ENCODE assay signal across 11 cellular contexts in genomic region chr17:57949649-57950048, GRCh38. TPM values are rescaled to one million over a fixed set of nuclear protein-coding genes. Genes with fewer than 3 reads are reported as not detected.
DNase-seq lines count a peak whose midpoint lies in the region; TF ChIP-seq lines count a peak whose summit lies in the region.
"Had no signal": no experiment of that assay in that cellular context is flagged by ENCODE, and none has a peak within 500 bp of the region (broad histone marks: within the 10 kb centered on the region; RNA-seq: fewer than 3 reads in every experiment).

No MANE protein-coding gene starts in this region.

- H3K9me3 ChIP-seq in colonic mucosa: no peaks in the 10 kb centered on the region

- H3K4me1 ChIP-seq in colonic mucosa: peaks cover 6% of the 10 kb centered on the region
- H3K4me1 ChIP-seq in urinary bladder (ENCODE audit: insufficient read depth): no peaks in the 10 kb centered on the region

- H3K27ac Mint-ChIP-seq in activated naive CD4-positive, alpha-beta T cell treated with anti-CD3 and anti-CD28 coated beads, Interleukin-2, amount 50 U/mL, for 24 hours: peak overlapping the region; percentile 52
- H3K27ac Mint-ChIP-seq in activated naive CD4-positive, alpha-beta T cell treated with anti-CD3 and anti-CD28 coated beads for 36 hours: no peak overlapping the region

- H3K9ac ChIP-seq in colonic mucosa (ENCODE audit: low read depth in 2 of 2, low read length in 2 of 2): no peak overlapping the region

- H3K27me3 Mint-ChIP-seq in activated naive CD4-positive, alpha-beta T cell treated with anti-CD3 and anti-CD28 coated beads, Interleukin-2, amount 50 U/mL, for 24 hours: peaks cover 5% of the 10 kb centered on the region
- H3K27me3 Mint-ChIP-seq in activated naive CD4-positive, alpha-beta T cell treated with anti-CD3 and anti-CD28 coated beads for 36 hours (ENCODE audit: low read depth): peaks cover 9% of the 10 kb centered on the region

- H3K4me3 ChIP-seq in colonic mucosa (no peak overlapping the region), urinary bladder (ENCODE audit: low read depth, low read length) (no peak overlapping the region)

- CTCF ChIA-PET in activated naive CD4-positive, alpha-beta T cell treated with anti-CD3 and anti-CD28 coated beads for 36 hours (lab: Charles Lee): interaction anchor here (0.6 to 2.3 kb wide), 4 partner anchors 15 to 103 kb away, joined by 3 to 8 read pairs (median 4); no protein-coding TSS in a partner anchor

- no peak overlapping the region for H3K4me3 Mint-ChIP-seq in activated naive CD4-positive, alpha-beta T cell treated with anti-CD3 and anti-CD28 coated beads, Interleukin-2, amount 50 U/mL, for 24 hours
- H3K4me3 Mint-ChIP-seq in activated naive CD4-positive, alpha-beta T cell treated with anti-CD3 and anti-CD28 coated beads for 36 hours: no peak overlapping the region

- 90% methylated on average over 5 of the region's 5 CpGs for WGBS in urinary bladder

- H3K36me3 Mint-ChIP-seq in activated naive CD4-positive, alpha-beta T cell treated with anti-CD3 and anti-CD28 coated beads, Interleukin-2, amount 50 U/mL, for 24 hours: no peaks in the 10 kb centered on the region
- no peaks in the 10 kb centered on the region for H3K36me3 Mint-ChIP-seq in activated naive CD4-positive, alpha-beta T cell treated with anti-CD3 and anti-CD28 coated beads for 36 hours (ENCODE audit: low read depth)

- DNase-seq in activated naive CD4-positive, alpha-beta T cell treated with anti-CD3 and anti-CD28 coated beads for 36 hours: no peak
- DNase-seq in colonic mucosa (peak; percentile 73), myocyte (ENCODE audit: low read depth) (peak; percentile 71), dermis blood vessel endothelial cell (no peak), NCI-H1417 treated with DMSO at 0.1 percent for 48 hours (lab: John Stamatoyannopoulos, UW) (no peak), DMS 273 treated with DMSO at 0.1 percent for 48 hours (lab: John Stamatoyannopoulos, UW) (no peak)
- DNase-seq: activated naive CD4-positive, alpha-beta T cell; NCI-H748 treated with DMSO at 0.1 percent for 48 hours had no signal

- no peaks in the 10 kb centered on the region for H3K9me3 Mint-ChIP-seq in activated naive CD4-positive, alpha-beta T cell treated with anti-CD3 and anti-CD28 coated beads, Interleukin-2, amount 50 U/mL, for 24 hours
- H3K9me3 Mint-ChIP-seq in activated naive CD4-positive, alpha-beta T cell treated with anti-CD3 and anti-CD28 coated beads for 36 hours: no peaks in the 10 kb centered on the region

- H3K27ac ChIP-seq in colonic mucosa (peak overlapping the region; percentile 70), urinary bladder (ENCODE audit: low read depth) (peak overlapping the region; percentile 26)
- H3K27ac ChIP-seq: C4-2B had no signal

- intact Hi-C loops in activated naive CD4-positive, alpha-beta T cell treated with anti-CD3 and anti-CD28 coated beads for 36 hours (cut with micrococcal nuclease): loop anchor here (2.0 kb wide), 1 partner anchor 37 kb away; no protein-coding TSS in a partner anchor
- intact Hi-C loops in colonic mucosa (cut with DNase I): loop anchor here (5.0 kb wide), 1 partner anchor 38 kb away; the partner anchor contains the start of gene VEZF1

- H3K27me3 ChIP-seq in colonic mucosa: no peaks in the 10 kb centered on the region

- peaks cover 47% of the 10 kb centered on the region for H3K4me1 Mint-ChIP-seq in activated naive CD4-positive, alpha-beta T cell treated with anti-CD3 and anti-CD28 coated beads, Interleukin-2, amount 50 U/mL, for 24 hours
- H3K4me1 Mint-ChIP-seq in activated naive CD4-positive, alpha-beta T cell treated with anti-CD3 and anti-CD28 coated beads for 36 hours (ENCODE audit: low read depth): peaks cover 37% of the 10 kb centered on the region

- TF ChIP-seq CTCF in colonic mucosa (IDR thresholded peaks at IDR 0.05): no peak

- H3K36me3 ChIP-seq in colonic mucosa (no peaks in the 10 kb centered on the region), urinary bladder (ENCODE audit: insufficient read depth) (no peaks in the 10 kb centered on the region)

RNA-seq across cellular contexts. Expression of gene CUEDC1, which starts 5.6 kb away (rescaled TPM):
- under 1 TPM; 0.47 to 0.69 TPM for total RNA-seq in activated naive CD4-positive, alpha-beta T cell treated with anti-CD3 and anti-CD28 coated beads for 36 hours
- total RNA-seq in colonic mucosa: 10 to 100 TPM; 14.7 to 15.2 TPM
- 49.7 and 51.7 TPM in 2 replicates for total RNA-seq in myocyte
- 64.3 TPM for polyA plus RNA-seq in myocyte (2012)
- 14.9 TPM for total RNA-seq in urinary bladder
- 57.1 TPM for polyA plus RNA-seq in urinary bladder
- 6.5 and 6.8 TPM in 2 replicates for total RNA-seq in dermis blood vessel endothelial cell

RNA-seq across cellular contexts. Expression of gene VEZF1, which starts 38.4 kb away (rescaled TPM):
- 10 to 100 TPM; 21.7 to 22.0 TPM for total RNA-seq in activated naive CD4-positive, alpha-beta T cell treated with anti-CD3 and anti-CD28 coated beads for 36 hours
- 10 to 100 TPM; 35.7 to 52.8 TPM for total RNA-seq in colonic mucosa
- 49.2 and 57.7 TPM in 2 replicates for total RNA-seq in myocyte
- 22.2 TPM for polyA plus RNA-seq in myocyte (2012)
- 84.5 TPM for total RNA-seq in urinary bladder
- 58.7 TPM for polyA plus RNA-seq in urinary bladder
- 30.8 and 36.4 TPM in 2 replicates for total RNA-seq in dermis blood vessel endothelial cell

RNA-seq across cellular contexts. Expression of gene SRSF1, which starts 57.4 kb away (rescaled TPM):
- 100 to 1,000 TPM; 248 to 257 TPM for total RNA-seq in activated naive CD4-positive, alpha-beta T cell treated with anti-CD3 and anti-CD28 coated beads for 36 hours
- total RNA-seq in colonic mucosa (100 to 1,000 TPM; 173 to 315 TPM), myocyte (180 and 183 TPM in 2 replicates), urinary bladder (317 TPM), dermis blood vessel endothelial cell (415 and 532 TPM in 2 replicates)
- 106 TPM for polyA plus RNA-seq in myocyte (2012)
- polyA plus RNA-seq in urinary bladder: 122 TPM

Comparison
In these comparisons a context has a peak if more than half of its experiments do, and no peak if none do; other contexts are left out.
1. DNase-seq: peak in colonic mucosa (single experiment) and myocyte (single experiment); none in activated naive CD4-positive, alpha-beta T cell treated with anti-CD3 and anti-CD28 coated beads for 36 hours (single experiment), dermis blood vessel endothelial cell (single experiment), NCI-H1417 treated with DMSO at 0.1 percent for 48 hours (single experiment) and DMS 273 treated with DMSO at 0.1 percent for 48 hours (single experiment).